Comparison of ENCODE assay signal across 1 cellular context in the genomic region with DNA sequence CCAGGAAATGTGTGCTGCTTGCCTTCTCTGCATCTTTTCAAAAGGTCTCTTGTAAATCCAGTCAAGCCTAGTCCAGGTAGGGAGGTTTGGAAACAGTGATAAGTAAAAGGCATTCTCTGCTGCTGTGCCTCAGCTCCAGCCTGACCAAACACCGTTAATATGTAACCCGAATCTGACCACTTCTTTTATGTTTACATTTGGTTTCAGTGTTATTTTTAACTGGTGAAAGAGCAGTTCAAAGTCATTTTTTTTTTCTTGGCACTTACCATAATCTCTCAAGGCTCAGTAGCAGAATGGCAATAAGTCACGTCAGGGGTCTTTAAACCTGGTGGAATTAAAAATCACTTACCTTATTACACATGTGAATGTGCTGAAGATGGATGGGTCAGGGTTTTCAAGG.
TF ChIP-seq lines count a peak whose summit lies in the region.

No MANE protein-coding gene starts in this region.

TF ChIP-seq in HepG2, 621 proteins besides CTCF, POLR2A, EP300 and RAD21 (continued from another document and continues in another):
- TF ChIP-seq, protein P1, sequence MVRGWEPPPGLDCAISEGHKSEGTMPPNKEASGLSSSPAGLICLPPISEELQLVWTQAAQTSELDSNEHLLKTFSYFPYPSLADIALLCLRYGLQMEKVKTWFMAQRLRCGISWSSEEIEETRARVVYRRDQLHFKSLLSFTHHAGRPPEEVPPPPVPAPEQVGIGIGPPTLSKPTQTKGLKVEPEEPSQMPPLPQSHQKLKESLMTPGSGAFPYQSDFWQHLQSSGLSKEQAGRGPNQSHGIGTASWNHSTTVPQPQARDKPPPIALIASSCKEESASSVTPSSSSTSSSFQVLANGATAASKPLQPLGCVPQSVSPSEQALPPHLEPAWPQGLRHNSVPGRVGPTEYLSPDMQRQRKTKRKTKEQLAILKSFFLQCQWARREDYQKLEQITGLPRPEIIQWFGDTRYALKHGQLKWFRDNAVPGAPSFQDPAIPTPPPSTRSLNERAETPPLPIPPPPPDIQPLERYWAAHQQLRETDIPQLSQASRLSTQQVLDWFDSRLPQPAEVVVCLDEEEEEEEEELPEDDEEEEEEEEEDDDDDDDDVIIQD (CRISPR knock-in tag; IDR thresholded peaks at IDR 0.05; ENCODE audit: low read depth) = peak; percentile 45; the same call in 1 of the 2 replicates
- TF ChIP-seq, protein P2, sequence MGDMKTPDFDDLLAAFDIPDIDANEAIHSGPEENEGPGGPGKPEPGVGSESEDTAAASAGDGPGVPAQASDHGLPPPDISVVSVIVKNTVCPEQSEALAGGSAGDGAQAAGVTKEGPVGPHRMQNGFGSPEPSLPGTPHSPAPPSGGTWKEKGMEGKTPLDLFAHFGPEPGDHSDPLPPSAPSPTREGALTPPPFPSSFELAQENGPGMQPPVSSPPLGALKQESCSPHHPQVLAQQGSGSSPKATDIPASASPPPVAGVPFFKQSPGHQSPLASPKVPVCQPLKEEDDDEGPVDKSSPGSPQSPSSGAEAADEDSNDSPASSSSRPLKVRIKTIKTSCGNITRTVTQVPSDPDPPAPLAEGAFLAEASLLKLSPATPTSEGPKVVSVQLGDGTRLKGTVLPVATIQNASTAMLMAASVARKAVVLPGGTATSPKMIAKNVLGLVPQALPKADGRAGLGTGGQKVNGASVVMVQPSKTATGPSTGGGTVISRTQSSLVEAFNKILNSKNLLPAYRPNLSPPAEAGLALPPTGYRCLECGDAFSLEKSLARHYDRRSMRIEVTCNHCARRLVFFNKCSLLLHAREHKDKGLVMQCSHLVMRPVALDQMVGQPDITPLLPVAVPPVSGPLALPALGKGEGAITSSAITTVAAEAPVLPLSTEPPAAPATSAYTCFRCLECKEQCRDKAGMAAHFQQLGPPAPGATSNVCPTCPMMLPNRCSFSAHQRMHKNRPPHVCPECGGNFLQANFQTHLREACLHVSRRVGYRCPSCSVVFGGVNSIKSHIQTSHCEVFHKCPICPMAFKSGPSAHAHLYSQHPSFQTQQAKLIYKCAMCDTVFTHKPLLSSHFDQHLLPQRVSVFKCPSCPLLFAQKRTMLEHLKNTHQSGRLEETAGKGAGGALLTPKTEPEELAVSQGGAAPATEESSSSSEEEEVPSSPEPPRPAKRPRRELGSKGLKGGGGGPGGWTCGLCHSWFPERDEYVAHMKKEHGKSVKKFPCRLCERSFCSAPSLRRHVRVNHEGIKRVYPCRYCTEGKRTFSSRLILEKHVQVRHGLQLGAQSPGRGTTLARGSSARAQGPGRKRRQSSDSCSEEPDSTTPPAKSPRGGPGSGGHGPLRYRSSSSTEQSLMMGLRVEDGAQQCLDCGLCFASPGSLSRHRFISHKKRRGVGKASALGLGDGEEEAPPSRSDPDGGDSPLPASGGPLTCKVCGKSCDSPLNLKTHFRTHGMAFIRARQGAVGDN (CRISPR knock-in tag; IDR thresholded peaks at IDR 0.05) = no peak
- TF ChIP-seq, protein P3, sequence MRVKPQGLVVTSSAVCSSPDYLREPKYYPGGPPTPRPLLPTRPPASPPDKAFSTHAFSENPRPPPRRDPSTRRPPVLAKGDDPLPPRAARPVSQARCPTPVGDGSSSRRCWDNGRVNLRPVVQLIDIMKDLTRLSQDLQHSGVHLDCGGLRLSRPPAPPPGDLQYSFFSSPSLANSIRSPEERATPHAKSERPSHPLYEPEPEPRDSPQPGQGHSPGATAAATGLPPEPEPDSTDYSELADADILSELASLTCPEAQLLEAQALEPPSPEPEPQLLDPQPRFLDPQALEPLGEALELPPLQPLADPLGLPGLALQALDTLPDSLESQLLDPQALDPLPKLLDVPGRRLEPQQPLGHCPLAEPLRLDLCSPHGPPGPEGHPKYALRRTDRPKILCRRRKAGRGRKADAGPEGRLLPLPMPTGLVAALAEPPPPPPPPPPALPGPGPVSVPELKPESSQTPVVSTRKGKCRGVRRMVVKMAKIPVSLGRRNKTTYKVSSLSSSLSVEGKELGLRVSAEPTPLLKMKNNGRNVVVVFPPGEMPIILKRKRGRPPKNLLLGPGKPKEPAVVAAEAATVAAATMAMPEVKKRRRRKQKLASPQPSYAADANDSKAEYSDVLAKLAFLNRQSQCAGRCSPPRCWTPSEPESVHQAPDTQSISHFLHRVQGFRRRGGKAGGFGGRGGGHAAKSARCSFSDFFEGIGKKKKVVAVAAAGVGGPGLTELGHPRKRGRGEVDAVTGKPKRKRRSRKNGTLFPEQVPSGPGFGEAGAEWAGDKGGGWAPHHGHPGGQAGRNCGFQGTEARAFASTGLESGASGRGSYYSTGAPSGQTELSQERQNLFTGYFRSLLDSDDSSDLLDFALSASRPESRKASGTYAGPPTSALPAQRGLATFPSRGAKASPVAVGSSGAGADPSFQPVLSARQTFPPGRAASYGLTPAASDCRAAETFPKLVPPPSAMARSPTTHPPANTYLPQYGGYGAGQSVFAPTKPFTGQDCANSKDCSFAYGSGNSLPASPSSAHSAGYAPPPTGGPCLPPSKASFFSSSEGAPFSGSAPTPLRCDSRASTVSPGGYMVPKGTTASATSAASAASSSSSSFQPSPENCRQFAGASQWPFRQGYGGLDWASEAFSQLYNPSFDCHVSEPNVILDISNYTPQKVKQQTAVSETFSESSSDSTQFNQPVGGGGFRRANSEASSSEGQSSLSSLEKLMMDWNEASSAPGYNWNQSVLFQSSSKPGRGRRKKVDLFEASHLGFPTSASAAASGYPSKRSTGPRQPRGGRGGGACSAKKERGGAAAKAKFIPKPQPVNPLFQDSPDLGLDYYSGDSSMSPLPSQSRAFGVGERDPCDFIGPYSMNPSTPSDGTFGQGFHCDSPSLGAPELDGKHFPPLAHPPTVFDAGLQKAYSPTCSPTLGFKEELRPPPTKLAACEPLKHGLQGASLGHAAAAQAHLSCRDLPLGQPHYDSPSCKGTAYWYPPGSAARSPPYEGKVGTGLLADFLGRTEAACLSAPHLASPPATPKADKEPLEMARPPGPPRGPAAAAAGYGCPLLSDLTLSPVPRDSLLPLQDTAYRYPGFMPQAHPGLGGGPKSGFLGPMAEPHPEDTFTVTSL (CRISPR knock-in tag; IDR thresholded peaks at IDR 0.05; ENCODE audit: borderline replicate concordance) = peak; percentile 91; the same call in 1 of the 2 replicates
- TF ChIP-seq CREB1 (IDR thresholded peaks at IDR 0.05) = no peak
- TF ChIP-seq CREB1 (CRISPR knock-in tag; IDR thresholded peaks at IDR 0.05) = peak; percentile 59
- 0 out of 2 replicates have a peak, but pooled peaks have one; percentile 45 for TF ChIP-seq SIX4 (CRISPR knock-in tag; IDR thresholded peaks at IDR 0.05)
- TF ChIP-seq SALL1 (CRISPR knock-in tag; IDR thresholded peaks at IDR 0.05) = peak; percentile 34; the same call in 1 of the 2 replicates
- no peak for TF ChIP-seq PCBP1 (IDR thresholded peaks at IDR 0.05; ENCODE audit: borderline replicate concordance, low read depth, low read length)
- TF ChIP-seq, protein P4, sequence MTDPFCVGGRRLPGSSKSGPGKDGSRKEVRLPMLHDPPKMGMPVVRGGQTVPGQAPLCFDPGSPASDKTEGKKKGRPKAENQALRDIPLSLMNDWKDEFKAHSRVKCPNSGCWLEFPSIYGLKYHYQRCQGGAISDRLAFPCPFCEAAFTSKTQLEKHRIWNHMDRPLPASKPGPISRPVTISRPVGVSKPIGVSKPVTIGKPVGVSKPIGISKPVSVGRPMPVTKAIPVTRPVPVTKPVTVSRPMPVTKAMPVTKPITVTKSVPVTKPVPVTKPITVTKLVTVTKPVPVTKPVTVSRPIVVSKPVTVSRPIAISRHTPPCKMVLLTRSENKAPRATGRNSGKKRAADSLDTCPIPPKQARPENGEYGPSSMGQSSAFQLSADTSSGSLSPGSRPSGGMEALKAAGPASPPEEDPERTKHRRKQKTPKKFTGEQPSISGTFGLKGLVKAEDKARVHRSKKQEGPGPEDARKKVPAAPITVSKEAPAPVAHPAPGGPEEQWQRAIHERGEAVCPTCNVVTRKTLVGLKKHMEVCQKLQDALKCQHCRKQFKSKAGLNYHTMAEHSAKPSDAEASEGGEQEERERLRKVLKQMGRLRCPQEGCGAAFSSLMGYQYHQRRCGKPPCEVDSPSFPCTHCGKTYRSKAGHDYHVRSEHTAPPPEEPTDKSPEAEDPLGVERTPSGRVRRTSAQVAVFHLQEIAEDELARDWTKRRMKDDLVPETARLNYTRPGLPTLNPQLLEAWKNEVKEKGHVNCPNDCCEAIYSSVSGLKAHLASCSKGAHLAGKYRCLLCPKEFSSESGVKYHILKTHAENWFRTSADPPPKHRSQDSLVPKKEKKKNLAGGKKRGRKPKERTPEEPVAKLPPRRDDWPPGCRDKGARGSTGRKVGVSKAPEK (CRISPR knock-in tag; IDR thresholded peaks at IDR 0.05; ENCODE audit: borderline replicate concordance) = no peak
- TF ChIP-seq ZNF773 (CRISPR knock-in tag; IDR thresholded peaks at IDR 0.05; ENCODE audit: borderline replicate concordance) = no peak
- TF ChIP-seq TCF7 (IDR thresholded peaks at IDR 0.05; ENCODE audit: low read depth) = peak; percentile 37; the same call in 1 of the 2 replicates
- TF ChIP-seq ZNF775 (CRISPR knock-in tag; IDR thresholded peaks at IDR 0.05; ENCODE audit: borderline replicate concordance) = no peak
- TF ChIP-seq RORA (CRISPR knock-in tag; IDR thresholded peaks at IDR 0.05) = no peak
- TF ChIP-seq NCOA2 (CRISPR knock-in tag; IDR thresholded peaks at IDR 0.05) = peak; percentile 65
- 0 out of 2 replicates have a peak, but pooled peaks have one; percentile 24 for TF ChIP-seq ZNF878 (CRISPR knock-in tag; IDR thresholded peaks at IDR 0.05)
- peak; percentile 69 for TF ChIP-seq FOXA3 (CRISPR knock-in tag; IDR thresholded peaks at IDR 0.05)
- TF ChIP-seq, protein P5, sequence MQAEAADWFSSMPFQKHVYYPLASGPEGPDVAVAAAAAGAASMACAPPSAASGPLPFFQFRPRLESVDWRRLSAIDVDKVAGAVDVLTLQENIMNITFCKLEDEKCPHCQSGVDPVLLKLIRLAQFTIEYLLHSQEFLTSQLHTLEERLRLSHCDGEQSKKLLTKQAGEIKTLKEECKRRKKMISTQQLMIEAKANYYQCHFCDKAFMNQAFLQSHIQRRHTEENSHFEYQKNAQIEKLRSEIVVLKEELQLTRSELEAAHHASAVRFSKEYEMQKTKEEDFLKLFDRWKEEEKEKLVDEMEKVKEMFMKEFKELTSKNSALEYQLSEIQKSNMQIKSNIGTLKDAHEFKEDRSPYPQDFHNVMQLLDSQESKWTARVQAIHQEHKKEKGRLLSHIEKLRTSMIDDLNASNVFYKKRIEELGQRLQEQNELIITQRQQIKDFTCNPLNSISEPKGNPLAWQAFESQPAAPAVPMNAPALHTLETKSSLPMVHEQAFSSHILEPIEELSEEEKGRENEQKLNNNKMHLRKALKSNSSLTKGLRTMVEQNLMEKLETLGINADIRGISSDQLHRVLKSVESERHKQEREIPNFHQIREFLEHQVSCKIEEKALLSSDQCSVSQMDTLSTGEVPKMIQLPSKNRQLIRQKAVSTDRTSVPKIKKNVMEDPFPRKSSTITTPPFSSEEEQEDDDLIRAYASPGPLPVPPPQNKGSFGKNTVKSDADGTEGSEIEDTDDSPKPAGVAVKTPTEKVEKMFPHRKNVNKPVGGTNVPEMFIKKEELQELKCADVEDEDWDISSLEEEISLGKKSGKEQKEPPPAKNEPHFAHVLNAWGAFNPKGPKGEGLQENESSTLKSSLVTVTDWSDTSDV (CRISPR knock-in tag; IDR thresholded peaks at IDR 0.05) = no peak
- TF ChIP-seq ZNF713 (CRISPR knock-in tag; IDR thresholded peaks at IDR 0.05) = no peak
- TF ChIP-seq, protein P6, sequence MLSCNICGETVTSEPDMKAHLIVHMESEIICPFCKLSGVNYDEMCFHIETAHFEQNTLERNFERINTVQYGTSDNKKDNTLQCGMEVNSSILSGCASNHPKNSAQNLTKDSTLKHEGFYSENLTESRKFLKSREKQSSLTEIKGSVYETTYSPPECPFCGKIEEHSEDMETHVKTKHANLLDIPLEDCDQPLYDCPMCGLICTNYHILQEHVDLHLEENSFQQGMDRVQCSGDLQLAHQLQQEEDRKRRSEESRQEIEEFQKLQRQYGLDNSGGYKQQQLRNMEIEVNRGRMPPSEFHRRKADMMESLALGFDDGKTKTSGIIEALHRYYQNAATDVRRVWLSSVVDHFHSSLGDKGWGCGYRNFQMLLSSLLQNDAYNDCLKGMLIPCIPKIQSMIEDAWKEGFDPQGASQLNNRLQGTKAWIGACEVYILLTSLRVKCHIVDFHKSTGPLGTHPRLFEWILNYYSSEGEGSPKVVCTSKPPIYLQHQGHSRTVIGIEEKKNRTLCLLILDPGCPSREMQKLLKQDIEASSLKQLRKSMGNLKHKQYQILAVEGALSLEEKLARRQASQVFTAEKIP (CRISPR knock-in tag; IDR thresholded peaks at IDR 0.05; ENCODE audit: borderline replicate concordance) = no peak
- TF ChIP-seq, protein P7, sequence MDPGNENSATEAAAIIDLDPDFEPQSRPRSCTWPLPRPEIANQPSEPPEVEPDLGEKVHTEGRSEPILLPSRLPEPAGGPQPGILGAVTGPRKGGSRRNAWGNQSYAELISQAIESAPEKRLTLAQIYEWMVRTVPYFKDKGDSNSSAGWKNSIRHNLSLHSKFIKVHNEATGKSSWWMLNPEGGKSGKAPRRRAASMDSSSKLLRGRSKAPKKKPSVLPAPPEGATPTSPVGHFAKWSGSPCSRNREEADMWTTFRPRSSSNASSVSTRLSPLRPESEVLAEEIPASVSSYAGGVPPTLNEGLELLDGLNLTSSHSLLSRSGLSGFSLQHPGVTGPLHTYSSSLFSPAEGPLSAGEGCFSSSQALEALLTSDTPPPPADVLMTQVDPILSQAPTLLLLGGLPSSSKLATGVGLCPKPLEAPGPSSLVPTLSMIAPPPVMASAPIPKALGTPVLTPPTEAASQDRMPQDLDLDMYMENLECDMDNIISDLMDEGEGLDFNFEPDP (CRISPR knock-in tag; conservative IDR thresholded peaks at IDR 0.05) = no peak
- no peak for TF ChIP-seq NCOR1 (IDR thresholded peaks at IDR 0.05; ENCODE audit: borderline replicate concordance, low read length)
- no peak for TF ChIP-seq ATRX (CRISPR knock-in tag; IDR thresholded peaks at IDR 0.05; ENCODE audit: borderline replicate concordance)
- no peak for TF ChIP-seq ZNF839 (CRISPR knock-in tag; IDR thresholded peaks at IDR 0.05; ENCODE audit: borderline replicate concordance)
- peak; percentile 36; the same call in 1 of the 2 replicates for TF ChIP-seq THAP11 (CRISPR knock-in tag; IDR thresholded peaks at IDR 0.05)
- no peak for TF ChIP-seq POLR2AphosphoS2 (IDR thresholded peaks at IDR 0.05; ENCODE audit: low read depth, low read length)
- TF ChIP-seq CREM (IDR thresholded peaks at IDR 0.05) = peak; percentile 13; the same call in 1 of the 2 replicates
- TF ChIP-seq CREM (CRISPR knock-in tag; IDR thresholded peaks at IDR 0.05) = no peak
- no peak for TF ChIP-seq ZNF543 (CRISPR knock-in tag; IDR thresholded peaks at IDR 0.05)
- TF ChIP-seq, protein P8, sequence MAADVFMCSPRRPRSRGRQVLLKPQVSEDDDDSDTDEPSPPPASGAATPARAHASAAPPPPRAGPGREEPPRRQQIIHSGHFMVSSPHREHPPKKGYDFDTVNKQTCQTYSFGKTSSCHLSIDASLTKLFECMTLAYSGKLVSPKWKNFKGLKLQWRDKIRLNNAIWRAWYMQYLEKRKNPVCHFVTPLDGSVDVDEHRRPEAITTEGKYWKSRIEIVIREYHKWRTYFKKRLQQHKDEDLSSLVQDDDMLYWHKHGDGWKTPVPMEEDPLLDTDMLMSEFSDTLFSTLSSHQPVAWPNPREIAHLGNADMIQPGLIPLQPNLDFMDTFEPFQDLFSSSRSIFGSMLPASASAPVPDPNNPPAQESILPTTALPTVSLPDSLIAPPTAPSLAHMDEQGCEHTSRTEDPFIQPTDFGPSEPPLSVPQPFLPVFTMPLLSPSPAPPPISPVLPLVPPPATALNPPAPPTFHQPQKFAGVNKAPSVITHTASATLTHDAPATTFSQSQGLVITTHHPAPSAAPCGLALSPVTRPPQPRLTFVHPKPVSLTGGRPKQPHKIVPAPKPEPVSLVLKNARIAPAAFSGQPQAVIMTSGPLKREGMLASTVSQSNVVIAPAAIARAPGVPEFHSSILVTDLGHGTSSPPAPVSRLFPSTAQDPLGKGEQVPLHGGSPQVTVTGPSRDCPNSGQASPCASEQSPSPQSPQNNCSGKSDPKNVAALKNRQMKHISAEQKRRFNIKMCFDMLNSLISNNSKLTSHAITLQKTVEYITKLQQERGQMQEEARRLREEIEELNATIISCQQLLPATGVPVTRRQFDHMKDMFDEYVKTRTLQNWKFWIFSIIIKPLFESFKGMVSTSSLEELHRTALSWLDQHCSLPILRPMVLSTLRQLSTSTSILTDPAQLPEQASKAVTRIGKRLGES (CRISPR knock-in tag; IDR thresholded peaks at IDR 0.05; ENCODE audit: borderline replicate concordance) = no peak
- peak; percentile 76; the same call in 1 of the 2 replicates for TF ChIP-seq HMG20A (CRISPR knock-in tag; IDR thresholded peaks at IDR 0.05; ENCODE audit: borderline replicate concordance)
